In the genomic region with DNA sequence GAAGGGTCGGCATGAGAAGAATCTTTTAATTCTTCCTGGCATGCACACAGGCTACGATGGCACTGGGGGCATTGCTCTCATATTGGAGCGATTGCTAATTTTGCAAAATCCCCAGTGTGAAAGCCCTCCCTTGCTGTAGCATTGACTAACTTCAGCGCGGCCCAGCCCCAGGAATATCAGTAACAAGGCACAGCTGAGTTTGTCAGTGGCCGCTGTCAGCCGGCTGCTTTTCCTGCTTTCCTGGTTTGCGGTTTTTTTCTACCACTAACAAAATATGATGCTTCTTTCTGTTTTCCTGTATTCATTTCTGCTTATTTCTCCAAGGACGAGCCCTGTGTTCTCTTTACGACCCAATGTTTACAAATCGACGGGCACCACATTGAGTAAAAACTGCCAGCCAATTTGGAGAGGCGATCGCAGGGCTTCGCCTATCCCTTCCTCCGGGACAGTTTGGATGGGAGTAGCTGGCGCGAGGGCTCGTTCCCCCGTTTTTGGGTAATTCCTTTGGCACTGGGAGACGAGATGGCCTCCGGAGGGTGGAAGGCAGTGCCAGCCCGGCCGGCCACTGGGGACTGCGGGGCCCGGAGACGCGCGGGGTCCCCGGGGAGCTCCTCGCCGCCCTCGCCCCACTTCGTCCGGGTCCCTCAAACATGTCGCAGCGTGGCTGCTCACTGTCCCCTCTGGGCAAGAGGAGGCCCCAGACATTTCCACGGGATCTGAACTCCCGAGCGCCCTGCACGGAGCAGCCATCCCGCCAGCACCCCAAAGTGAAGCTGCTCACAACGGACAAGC, we compare ENCODE assay signal across 12 cellular contexts. TPM values are rescaled to one million over a fixed set of nuclear protein-coding genes. Genes with fewer than 3 reads are reported as not detected.
DNase-seq lines count a peak whose midpoint lies in the region; ATAC-seq and TF ChIP-seq lines count a peak whose summit lies in the region.
"Had no signal": no experiment of that assay in that cellular context is flagged by ENCODE, and none has a peak within 500 bp of the region (broad histone marks: within the 10 kb centered on the region; RNA-seq: fewer than 3 reads in every experiment).

No MANE protein-coding gene starts in this region.

- no peak overlapping the region for H2AK5ac ChIP-seq in mesendoderm (ENCODE audit: low read length)

- WGBS in right cardiac atrium: 4% methylated on average over 43 of the region's 43 CpGs
- no CpG with 5 or more reads among the region's 43 CpGs for WGBS in mesendoderm (ENCODE audit: extremely low coverage, insufficient coverage, low lambda C conversion rate)
- WGBS in urinary bladder: 4% methylated on average over 43 of the region's 43 CpGs

- H2BK5ac ChIP-seq in mesendoderm (ENCODE audit: low read length): no peak overlapping the region

- no peaks in the 10 kb centered on the region for H3K79me1 ChIP-seq in mesendoderm (ENCODE audit: low read length)

- H3K4ac ChIP-seq in mesendoderm (ENCODE audit: low read depth, low read length): no peak overlapping the region

- H4K5ac ChIP-seq in mesendoderm (ENCODE audit: low read length): no peak overlapping the region

- intact Hi-C loops in left ventricle myocardium inferior (cut with micrococcal nuclease): no loop called here
- intact Hi-C loops in right cardiac atrium (cut with DNase I): no loop called here
- intact Hi-C loops in posterior vena cava (cut with DNase I): no loop called here

- H3K23ac ChIP-seq in mesendoderm (ENCODE audit: low read length): no peak overlapping the region

- DNase-seq in left ventricle myocardium inferior (no peak), right cardiac atrium (no peak), astrocyte of the cerebellum (ENCODE audit: low read depth) (no peak), mesendoderm (no peak), posterior vena cava (ENCODE audit: low spot score) (no peak), SHP77 (lab: John Stamatoyannopoulos, UW) (no peak)
- DNase-seq: gastrocnemius medialis, Karpas-422, T-helper 17 cell had no signal

- H3K18ac ChIP-seq in mesendoderm (ENCODE audit: low read length): no peak overlapping the region

- in situ Hi-C loops in astrocyte of the cerebellum (cut with HindIII; ENCODE audit: low sequenced_read_pairs): no loop called here

- no peak overlapping the region for H3K9ac ChIP-seq in mesendoderm (ENCODE audit: low read length)

- TF ChIP-seq CTCF in left ventricle myocardium inferior (IDR thresholded peaks at IDR 0.05; ENCODE audit: borderline replicate concordance) (no peak), astrocyte of the cerebellum (IDR thresholded peaks at IDR 0.05; ENCODE audit: low read depth, low read length, missing control alignments) (no peak)

- H2BK15ac ChIP-seq in mesendoderm (replicated peaks; ENCODE audit: low read depth): no peak overlapping the region

- H3K56ac ChIP-seq in mesendoderm (ENCODE audit: low read length): peak overlapping the region; percentile 2

- H3K79me2 ChIP-seq in mesendoderm (ENCODE audit: control insufficient read depth, insufficient read depth, low read length): no peaks in the 10 kb centered on the region

- H3K27me3 ChIP-seq in left ventricle myocardium inferior (ENCODE audit: low read depth): peaks cover 100% of the 10 kb centered on the region
- peaks cover 2% of the 10 kb centered on the region for H3K27me3 ChIP-seq in right cardiac atrium (ENCODE audit: control insufficient read depth, insufficient read depth)
- H3K27me3 ChIP-seq in mesendoderm (ENCODE audit: insufficient read depth, low read length, poor library complexity): peaks cover 9% of the 10 kb centered on the region

- H3K4me3 ChIP-seq in left ventricle myocardium inferior: peak overlapping the region; percentile 57
- no peak overlapping the region for H3K4me3 ChIP-seq in right cardiac atrium (ENCODE audit: low read length)
- peak overlapping the region; percentile 19 for H3K4me3 ChIP-seq in astrocyte of the cerebellum (ENCODE audit: low read depth, low read length)
- no peak overlapping the region for H3K4me3 ChIP-seq in mesendoderm (ENCODE audit: low read length)
- peak overlapping the region; percentile 22 for H3K4me3 ChIP-seq in urinary bladder (ENCODE audit: low read depth, low read length)

- H3K4me2 ChIP-seq in mesendoderm (ENCODE audit: low read length): peak overlapping the region; percentile 55

- H3K9me3 ChIP-seq in left ventricle myocardium inferior (replicated peaks) (no peaks in the 10 kb centered on the region), right cardiac atrium (ENCODE audit: control insufficient read depth, low read length) (no peaks in the 10 kb centered on the region)
- H3K9me3 ChIP-seq: gastrocnemius medialis had no signal

- H4K8ac ChIP-seq in mesendoderm (ENCODE audit: low read depth, low read length): no peak overlapping the region

- H3K36me3 ChIP-seq in left ventricle myocardium inferior (no peaks in the 10 kb centered on the region), mesendoderm (ENCODE audit: control insufficient read depth, insufficient read depth, low read length) (no peaks in the 10 kb centered on the region), urinary bladder (ENCODE audit: insufficient read depth) (no peaks in the 10 kb centered on the region)
- H3K36me3 ChIP-seq: gastrocnemius medialis had no signal

- H3K4me1 ChIP-seq in left ventricle myocardium inferior (peaks cover 15% of the 10 kb centered on the region), right cardiac atrium (ENCODE audit: control insufficient read depth, insufficient read depth, low read length) (no peaks in the 10 kb centered on the region), mesendoderm (ENCODE audit: control insufficient read depth, low read depth, low read length) (no peaks in the 10 kb centered on the region), urinary bladder (ENCODE audit: insufficient read depth) (peaks cover 2% of the 10 kb centered on the region)
- H3K4me1 ChIP-seq: gastrocnemius medialis had no signal

- ATAC-seq in right cardiac atrium (no peak), HG03520 (IDR thresholded peaks at IDR 0.05; ENCODE audit: unreplicated experiment) (no peak)
- ATAC-seq: gastrocnemius medialis had no signal

- no peak overlapping the region for H3K27ac ChIP-seq in left ventricle myocardium inferior (replicated peaks)
- H3K27ac ChIP-seq in right cardiac atrium (ENCODE audit: low read length): no peak overlapping the region
- H3K27ac ChIP-seq in mesendoderm (ENCODE audit: low read depth, low read length): no peak overlapping the region
- H3K27ac ChIP-seq in urinary bladder (ENCODE audit: low read depth): no peak overlapping the region
- H3K27ac ChIP-seq: C4-2B, gastrocnemius medialis had no signal

- no peak overlapping the region for H2BK120ac ChIP-seq in mesendoderm (ENCODE audit: low read depth, low read length)

RNA-seq across cellular contexts. Expression of gene ADARB2, which starts 0.9 kb away (rescaled TPM):
- 0.11 TPM for total RNA-seq in left ventricle myocardium inferior
- under 1 TPM; 0.53 to 0.97 (median 0.56) TPM for total RNA-seq in right cardiac atrium
- polyA plus RNA-seq in right cardiac atrium: 1.6 TPM
- polyA plus RNA-seq in mesendoderm (2013, experiment 1 of 2): 0.76 TPM
- 0.70 TPM for polyA plus RNA-seq in mesendoderm (2013, experiment 2 of 2)
- 0.26 TPM for total RNA-seq in urinary bladder
- 1.0 TPM for polyA plus RNA-seq in urinary bladder
- total RNA-seq in posterior vena cava: not detected

Comparison
In these comparisons a context has a peak if more than half of its experiments do, and no peak if none do; other contexts are left out.
1. H3K4me3 ChIP-seq: peak in left ventricle myocardium inferior (single experiment), astrocyte of the cerebellum (single experiment) and urinary bladder (single experiment); none in right cardiac atrium (single experiment) and mesendoderm (single experiment).